16 cellular contexts compared by ENCODE assay signal in the genomic region with DNA sequence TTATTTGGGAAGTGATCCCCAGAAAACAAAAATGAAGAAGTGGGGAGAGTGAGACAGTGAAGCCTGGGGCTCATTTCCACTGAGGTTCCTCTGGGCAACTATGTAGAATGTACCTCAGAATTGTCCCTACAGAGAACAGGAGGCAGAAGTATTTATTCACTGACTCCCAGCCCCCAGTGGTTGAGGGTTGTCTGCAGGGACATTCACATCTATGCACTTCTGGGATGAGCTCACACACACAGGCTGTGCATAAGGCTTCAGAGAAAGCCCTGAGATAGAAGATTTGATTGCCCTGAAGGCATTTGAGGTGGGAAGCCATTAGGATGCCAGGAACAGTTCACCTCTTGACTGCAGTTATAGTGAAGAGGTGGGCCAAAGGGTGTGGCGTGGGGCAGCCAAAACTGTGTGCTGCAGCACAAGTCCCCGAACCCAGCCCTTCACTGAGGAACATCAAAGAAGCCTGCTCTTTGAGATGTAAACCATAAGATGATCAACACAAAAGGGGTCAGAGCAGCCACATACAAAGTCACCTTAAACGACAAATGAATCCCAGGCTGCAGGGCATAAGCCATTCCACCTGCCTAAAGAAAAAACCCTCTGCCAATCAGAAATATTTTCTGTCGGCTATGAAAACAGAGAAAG.
DNase-seq lines count a peak whose midpoint lies in the region; ATAC-seq and TF ChIP-seq lines count a peak whose summit lies in the region.
"Had no signal": no experiment of that assay in that cellular context is flagged by ENCODE, and none has a peak within 500 bp of the region (broad histone marks: within the 10 kb centered on the region; RNA-seq: fewer than 3 reads in every experiment).

No MANE protein-coding gene starts in this region.

- H3K36me3 Mint-ChIP-seq in WTC11: no peaks in the 10 kb centered on the region
- H3K36me3 Mint-ChIP-seq in mesothelial cell of epicardium: no peaks in the 10 kb centered on the region
- H3K36me3 Mint-ChIP-seq: CD4-positive, CD25-positive, alpha-beta regulatory T cell; CD8-positive, alpha-beta T cell had no signal

- CTCF ChIA-PET in WTC11 (lab: Charles Lee): no interaction called here

- DNase-seq in NCI-H69 (lab: John Stamatoyannopoulos, UW): peak; percentile 10
- no peak for DNase-seq in WTC11 (ENCODE audit: low spot score)
- DNase-seq in iPS-NIHi11 (ENCODE audit: low spot score): peak; percentile 12
- no peak for DNase-seq in mesothelial cell of epicardium (ENCODE audit: low spot score in 2 of 2, unreplicated experiment in 2 of 2)
- DNase-seq in NCI-H82 (lab: John Stamatoyannopoulos, UW): no peak
- no peak for DNase-seq in NOMO-1 treated with dmso at 0.1 percent for 144 hours (lab: John Stamatoyannopoulos, UW; ENCODE audit: unreplicated experiment)
- DNase-seq: CD4-positive, CD25-positive, alpha-beta regulatory T cell; CD8-positive, alpha-beta T cell; DMS 273 treated with DMSO at 0.1 percent for 48 hours; DMS79; EL; GF-D8; GM23248; HFFc6 had no signal

- H3K27ac Mint-ChIP-seq in WTC11 (no peak overlapping the region), mesothelial cell of epicardium (peak overlapping the region; percentile 73)
- H3K27ac Mint-ChIP-seq: CD4-positive, CD25-positive, alpha-beta regulatory T cell; CD8-positive, alpha-beta T cell; HFFc6 had no signal

- H3K4me3 Mint-ChIP-seq in WTC11 (no peak overlapping the region), mesothelial cell of epicardium (no peak overlapping the region)
- H3K4me3 Mint-ChIP-seq: CD4-positive, CD25-positive, alpha-beta regulatory T cell; CD8-positive, alpha-beta T cell; HFFc6 had no signal

- H3K27me3 Mint-ChIP-seq in WTC11 (ENCODE audit: low read depth): no peaks in the 10 kb centered on the region
- no peaks in the 10 kb centered on the region for H3K27me3 Mint-ChIP-seq in mesothelial cell of epicardium (ENCODE audit: low read depth)
- H3K27me3 Mint-ChIP-seq: CD4-positive, CD25-positive, alpha-beta regulatory T cell had no signal

- peak; percentile 63 for ATAC-seq in WTC11
- no peak for ATAC-seq in activated CD4-positive, CD25-positive, alpha-beta regulatory T cell treated with anti-CD3 and anti-CD28 coated beads, Interleukin-2, amount 50 U/mL, for 24 hours
- ATAC-seq in GM21515 (IDR thresholded peaks at IDR 0.05; ENCODE audit: unreplicated experiment): no peak
- ATAC-seq: CD8-positive, alpha-beta T cell had no signal

- POLR2A ChIA-PET in WTC11 (lab: Charles Lee): no interaction called here

- peaks cover 11% of the 10 kb centered on the region for H3K4me1 Mint-ChIP-seq in WTC11
- H3K4me1 Mint-ChIP-seq in mesothelial cell of epicardium: peaks cover 61% of the 10 kb centered on the region
- H3K4me1 Mint-ChIP-seq: CD4-positive, CD25-positive, alpha-beta regulatory T cell had no signal

- H3K9me3 Mint-ChIP-seq in WTC11 (no peaks in the 10 kb centered on the region), mesothelial cell of epicardium (peaks cover 5% of the 10 kb centered on the region)

- TF ChIP-seq CTCF in WTC11 (IDR thresholded peaks at IDR 0.05) (no peak), mesothelial cell of epicardium (IDR thresholded peaks at IDR 0.05; ENCODE audit: unreplicated experiment) (no peak)

TF ChIP-seq in WTC11, 78 proteins besides CTCF, POLR2A, EP300 and RAD21:
- no peak for TF ChIP-seq ZNF423 (CRISPR knock-in tag; IDR thresholded peaks at IDR 0.05)

Comparison
In these comparisons a context has a peak if more than half of its experiments do, and no peak if none do; other contexts are left out.
1. DNase-seq: peak in NCI-H69 (single experiment) and iPS-NIHi11 (single experiment); none in WTC11 (single experiment), mesothelial cell of epicardium (0 of 2), NCI-H82 (single experiment) and NOMO-1 treated with dmso at 0.1 percent for 144 hours (single experiment).